In the genomic region with DNA sequence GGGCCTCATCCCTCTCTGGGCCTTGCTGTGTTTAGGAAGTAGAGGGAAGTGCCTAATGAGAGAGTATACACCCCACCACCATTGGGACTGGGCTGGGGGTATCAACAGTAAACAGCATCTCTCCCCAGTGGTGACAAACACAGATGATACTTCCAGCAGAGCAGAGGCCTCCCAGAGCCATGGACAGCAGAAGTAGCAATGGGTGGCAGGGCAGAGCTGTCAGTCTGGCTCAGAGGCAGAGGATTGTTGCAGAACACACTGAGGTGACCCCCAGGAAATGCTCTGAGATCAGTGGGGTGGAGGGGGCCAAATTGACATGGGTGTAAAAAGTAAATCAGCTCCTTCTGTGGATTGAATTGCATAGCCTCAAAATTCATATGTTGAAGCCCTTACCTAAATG, we compare ENCODE assay signal across 26 cellular contexts. TPM values are rescaled to one million over a fixed set of nuclear protein-coding genes. Genes with fewer than 3 reads are reported as not detected.
"Had no signal": no experiment of that assay in that cellular context is flagged by ENCODE, and none has a peak within 500 bp of the region (broad histone marks: within the 10 kb centered on the region; RNA-seq: fewer than 3 reads in every experiment).

No MANE protein-coding gene starts in this region.

- H3K36me3 ChIP-seq: pancreas had no signal

- H3K4me1 ChIP-seq: pancreas had no signal

- H3K27me3 ChIP-seq: hepatocyte, pancreas had no signal

- ATAC-seq: activated CD8-positive, alpha-beta T cell treated with anti-CD3 and anti-CD28 coated beads, Interleukin-2, amount 10 ng/mL, durations not matched to agents 7 days and 5 days; activated T-cell treated with anti-CD3 and anti-CD28 coated beads, Interleukin-2, amount 50 U/mL, for 72 hours; esophagus mucosa; pancreas; right cardiac atrium; stimulated activated naive B cell treated with anti-CD40 and anti-IgM and Interleukin-4, amounts not matched to agents 10 μg/mL and 1 μg/mL and 100 μg/mL, for 72 hours; T-helper 17 cell had no signal

- DNase-seq: activated CD4-positive, alpha-beta T cell treated with anti-CD3 and anti-CD28 coated beads, Interleukin-2, amount 50 U/mL, for 1 hour; activated CD8-positive, alpha-beta T cell treated with anti-CD3 and anti-CD28 coated beads, Interleukin-2, amount 10 ng/mL, durations not matched to agents 7 days and 5 days; activated gamma-delta T cell; activated T-cell treated with anti-CD3 and anti-CD28 coated beads, Interleukin-2, amount 50 U/mL, for 72 hours; caudate nucleus; dermis blood vessel endothelial cell; effector memory CD4-positive, alpha-beta T cell; foreskin melanocyte; left ventricle myocardium superior; mammary epithelial cell; midbrain; right cardiac atrium; stimulated activated CD4-positive, alpha-beta T cell treated with anti-CD3 and anti-CD28 coated beads, Interleukin-2, amount 100 ng/mL, for 24 hours; stimulated activated naive B cell treated with anti-CD40 and anti-IgM and Interleukin-4, amounts not matched to agents 10 μg/mL and 1 μg/mL and 100 μg/mL, for 72 hours; SW 1271; T-helper 17 cell had no signal

- FAIRE-seq: endothelial cell of umbilical vein, pancreas had no signal

- H3K27me3 Mint-ChIP-seq: T-helper 17 cell, type B pancreatic cell had no signal

- H3K9me3 ChIP-seq: pancreas had no signal

- H3K4me1 Mint-ChIP-seq: activated naive CD4-positive, alpha-beta T cell treated with anti-CD3 and anti-CD28 coated beads, Interleukin-2, amount 50 U/mL, for 24 hours; brain; nephron; T-helper 17 cell had no signal

- H3K4me3 ChIP-seq: hepatocyte, pancreas, SK-N-MC, skin epidermis had no signal

- H3K27ac Mint-ChIP-seq: activated CD8-positive, alpha-beta T cell treated with anti-CD3 and anti-CD28 coated beads, Interleukin-2, amount 10 ng/mL, durations not matched to agents 7 days and 5 days; activated naive CD4-positive, alpha-beta T cell treated with anti-CD3 and anti-CD28 coated beads, Interleukin-2, amount 50 U/mL, for 24 hours; activated T-cell treated with anti-CD3 and anti-CD28 coated beads, Interleukin-2, amount 50 U/mL, for 72 hours; brain; nephron; stimulated activated naive B cell treated with anti-CD40 and anti-IgM and Interleukin-4, amounts not matched to agents 10 μg/mL and 1 μg/mL and 100 μg/mL, for 72 hours; T-helper 17 cell; type B pancreatic cell had no signal

- H3K36me3 Mint-ChIP-seq: brain, type B pancreatic cell had no signal

- H3K4me3 Mint-ChIP-seq: activated CD8-positive, alpha-beta T cell treated with anti-CD3 and anti-CD28 coated beads, Interleukin-2, amount 10 ng/mL, durations not matched to agents 7 days and 5 days; activated naive CD4-positive, alpha-beta T cell treated with anti-CD3 and anti-CD28 coated beads, Interleukin-2, amount 50 U/mL, for 24 hours; activated T-cell treated with anti-CD3 and anti-CD28 coated beads, Interleukin-2, amount 50 U/mL, for 72 hours; brain; nephron; stimulated activated naive B cell treated with anti-CD40 and anti-IgM and Interleukin-4, amounts not matched to agents 10 μg/mL and 1 μg/mL and 100 μg/mL, for 72 hours; T-helper 17 cell; type B pancreatic cell had no signal

- H3K27ac ChIP-seq: hepatocyte, pancreas, SK-N-MC, skin epidermis had no signal

RNA-seq across cellular contexts. Expression of a gene that starts 17.7 kb away (rescaled TPM):
- total RNA-seq: activated CD8-positive, alpha-beta T cell treated with anti-CD3 and anti-CD28 coated beads, Interleukin-2, amount 10 ng/mL, durations not matched to agents 7 days and 5 days; T-helper 17 cell had no signal

RNA-seq across cellular contexts. Expression of a gene that starts 54.4 kb away (rescaled TPM):
- total RNA-seq: activated CD8-positive, alpha-beta T cell treated with anti-CD3 and anti-CD28 coated beads, Interleukin-2, amount 10 ng/mL, durations not matched to agents 7 days and 5 days had no signal
